22 cellular contexts compared by ENCODE assay signal in the genomic region with DNA sequence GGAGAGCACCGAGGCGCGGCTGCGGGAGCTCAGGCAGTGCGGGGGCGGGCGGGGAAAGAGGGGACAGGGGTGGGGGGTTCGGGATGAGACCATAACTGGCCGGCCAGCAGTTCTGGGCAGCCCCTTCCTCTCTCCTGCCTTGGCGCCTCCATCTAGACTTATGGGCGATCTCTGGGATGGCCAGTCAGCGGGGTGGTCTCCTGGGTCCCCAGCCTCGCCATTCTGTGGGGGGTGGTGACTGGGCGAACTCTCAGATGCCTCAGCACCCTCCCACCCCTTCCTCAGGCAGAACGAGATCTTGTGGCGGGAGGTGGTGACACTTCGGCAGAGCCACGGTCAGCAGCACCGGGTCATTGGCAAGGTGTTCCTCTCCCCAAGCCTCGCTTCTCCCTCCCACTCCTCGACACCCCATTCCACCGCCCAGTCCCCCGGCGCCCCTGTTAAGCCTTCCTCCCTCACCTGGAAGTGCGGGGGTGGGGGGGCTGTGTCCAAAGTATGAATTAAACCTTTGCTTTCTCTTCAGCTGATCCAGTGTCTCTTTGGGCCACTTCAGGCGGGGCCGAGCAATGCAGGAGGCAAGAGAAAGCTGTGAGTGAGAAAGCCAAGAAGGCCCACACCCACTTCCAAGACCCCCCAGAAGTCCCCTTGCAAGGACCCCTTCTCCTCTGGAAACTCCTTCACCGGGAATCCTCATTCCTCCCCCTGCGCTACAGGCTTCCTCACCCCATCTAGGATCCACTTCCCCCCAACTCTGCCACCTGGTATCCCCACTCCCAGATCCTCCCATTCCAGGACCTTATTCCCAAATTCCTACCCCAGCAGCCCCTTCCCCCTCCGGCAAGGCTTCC. TPM values are rescaled to one million over a fixed set of nuclear protein-coding genes. Genes with fewer than 3 reads are reported as not detected.
DNase-seq lines count a peak whose midpoint lies in the region; ATAC-seq and TF ChIP-seq lines count a peak whose summit lies in the region.
"Had no signal": no experiment of that assay in that cellular context is flagged by ENCODE, and none has a peak within 500 bp of the region (broad histone marks: within the 10 kb centered on the region; RNA-seq: fewer than 3 reads in every experiment).

No MANE protein-coding gene starts in this region.

- peak overlapping the region; percentile 54 for H3K4me3 Mint-ChIP-seq in T-helper 1 cell treated with Interleukin-12 subunit alpha and Interleukin-12 subunit beta and Interleukin-4 antibody, amounts not matched to agents 30 μg/mL and 1 μg/mL, for 36 hours
- H3K4me3 Mint-ChIP-seq in endodermal cell: no peak overlapping the region
- H3K4me3 Mint-ChIP-seq: activated CD4-positive, alpha-beta T cell treated with anti-CD3 and anti-CD28 coated beads for 36 hours; HFFc6 had no signal

- H3K4me1 Mint-ChIP-seq in T-helper 1 cell treated with Interleukin-12 subunit alpha and Interleukin-12 subunit beta and Interleukin-4 antibody, amounts not matched to agents 30 μg/mL and 1 μg/mL, for 36 hours (ENCODE audit: low read depth): peaks cover 48% of the 10 kb centered on the region
- peaks cover 10% of the 10 kb centered on the region for H3K4me1 Mint-ChIP-seq in endodermal cell

- intact Hi-C loops in ovary (cut with DNase I): no loop called here

- peaks cover 22% of the 10 kb centered on the region for H3K36me3 Mint-ChIP-seq in T-helper 1 cell treated with Interleukin-12 subunit alpha and Interleukin-12 subunit beta and Interleukin-4 antibody, amounts not matched to agents 30 μg/mL and 1 μg/mL, for 36 hours (ENCODE audit: low read depth)
- H3K36me3 Mint-ChIP-seq in endodermal cell (ENCODE audit: low read depth): no peaks in the 10 kb centered on the region

- H3K4me3 ChIP-seq in endodermal cell (ENCODE audit: low read length) (no peak overlapping the region), ovary (no peak overlapping the region)
- H3K4me3 ChIP-seq: left lung had no signal

- 33 to 36% methylated on average over 3 to 28 of the region's 30 CpGs for WGBS in endodermal cell (ENCODE audit: insufficient coverage in 1 of 2, insufficient read length in 1 of 2), 2 experiments
- 53 to 66% (median 54%) methylated on average over 27 to 30 of the region's 30 CpGs for WGBS in ovary, 3 donors

- H3K36me3 ChIP-seq in endodermal cell (ENCODE audit: control insufficient read depth, insufficient read depth, low read length) (no peaks in the 10 kb centered on the region), ovary (no peaks in the 10 kb centered on the region)
- H3K36me3 ChIP-seq: left lung had no signal

- no peaks in the 10 kb centered on the region for H3K9me3 ChIP-seq in endodermal cell (ENCODE audit: control insufficient read depth, low read length)
- H3K9me3 ChIP-seq in ovary: no peaks in the 10 kb centered on the region
- H3K9me3 ChIP-seq: Caco-2, left lung had no signal

- H3K27me3 Mint-ChIP-seq in T-helper 1 cell treated with Interleukin-12 subunit alpha and Interleukin-12 subunit beta and Interleukin-4 antibody, amounts not matched to agents 30 μg/mL and 1 μg/mL, for 36 hours (ENCODE audit: low read depth): peaks cover 19% of the 10 kb centered on the region
- peaks cover 93% of the 10 kb centered on the region for H3K27me3 Mint-ChIP-seq in endodermal cell (ENCODE audit: insufficient read depth)

- ATAC-seq in omental fat pad (ENCODE audit: low FRiP score) (no peak), GM21515 (IDR thresholded peaks at IDR 0.05; ENCODE audit: unreplicated experiment) (no peak)
- ATAC-seq: activated CD4-positive, alpha-beta T cell treated with anti-CD3 and anti-CD28 coated beads for 36 hours; esophagus mucosa; left lung had no signal

- TF ChIP-seq POLR2A in ovary (IDR thresholded peaks at IDR 0.05): no peak

- H3K9me3 Mint-ChIP-seq in T-helper 1 cell treated with Interleukin-12 subunit alpha and Interleukin-12 subunit beta and Interleukin-4 antibody, amounts not matched to agents 30 μg/mL and 1 μg/mL, for 36 hours: no peaks in the 10 kb centered on the region
- no peaks in the 10 kb centered on the region for H3K9me3 Mint-ChIP-seq in endodermal cell
- H3K9me3 Mint-ChIP-seq: HFFc6 had no signal

- H3K9ac ChIP-seq in endodermal cell (ENCODE audit: extremely low read depth, low read length, poor library complexity, severe bottlenecking): no peak overlapping the region

- peak overlapping the region; percentile 41 for H3K27ac Mint-ChIP-seq in T-helper 1 cell treated with Interleukin-12 subunit alpha and Interleukin-12 subunit beta and Interleukin-4 antibody, amounts not matched to agents 30 μg/mL and 1 μg/mL, for 36 hours
- no peak overlapping the region for H3K27ac Mint-ChIP-seq in endodermal cell
- H3K27ac Mint-ChIP-seq: activated CD4-positive, alpha-beta T cell treated with anti-CD3 and anti-CD28 coated beads for 36 hours; HFFc6 had no signal

- H3K27me3 ChIP-seq in endodermal cell (ENCODE audit: control insufficient read depth, insufficient read depth, low read length, poor library complexity, severe bottlenecking): peaks cover 91% of the 10 kb centered on the region
- no peaks in the 10 kb centered on the region for H3K27me3 ChIP-seq in ovary

- H3K4me1 ChIP-seq in endodermal cell (ENCODE audit: control insufficient read depth, insufficient read depth, low read length) (no peaks in the 10 kb centered on the region), ovary (ENCODE audit: insufficient read depth) (peaks cover 20% of the 10 kb centered on the region)

- no peak for TF ChIP-seq CTCF in RWPE1 (conservative IDR thresholded peaks at IDR 0.05; ENCODE audit: low read depth)
- no peak for TF ChIP-seq CTCF in endodermal cell (conservative IDR thresholded peaks at IDR 0.05)
- TF ChIP-seq CTCF in ovary (IDR thresholded peaks at IDR 0.05): no peak
- no peak for TF ChIP-seq CTCF in omental fat pad (IDR thresholded peaks at IDR 0.05)

- DNase-seq in T-helper 1 cell (no peak), RWPE1 (ENCODE audit: low spot score) (no peak), endodermal cell (peak; percentile 51), ovary (peak in 3 of 5 donors; percentile 23 to 45 (median 43)), SW 1271 (lab: John Stamatoyannopoulos, UW) (no peak), omental fat pad (ENCODE audit: low spot score) (no peak)
- DNase-seq: activated CD8-positive, alpha-beta memory T cell treated with anti-CD3 and anti-CD28 coated beads, Interleukin-2, amount 50 U/mL, for 4 hours; activated gamma-delta T cell; Caco-2; caudate nucleus; DND-41; effector CD4-positive, alpha-beta T cell; HFFc6; left lung; NCI-H1417 treated with DMSO at 0.1 percent for 48 hours; NCI-H2171 treated with DMSO at 0.1 percent for 48 hours; NCI-H526 treated with DMSO at 0.1 percent for 48 hours had no signal

- CTCF ChIA-PET in RWPE1 (lab: Yijun Ruan, JAX): interaction anchor here (0.7 kb wide), 1 partner anchor 1255 kb away, joined by 3 read pairs; no protein-coding TSS in a partner anchor

- no peak for TF ChIP-seq EP300 in ovary (IDR thresholded peaks at IDR 0.05)

- POLR2A ChIA-PET in RWPE1 (lab: Yijun Ruan, JAX; ENCODE audit: low non-redundant PET): no interaction called here

- H3K27ac ChIP-seq in RWPE1: peak overlapping the region; percentile 98
- H3K27ac ChIP-seq in endodermal cell (ENCODE audit: low read depth, low read length): no peak overlapping the region
- no peak overlapping the region for H3K27ac ChIP-seq in ovary
- H3K27ac ChIP-seq: 22Rv1, left lung had no signal

RNA-seq across cellular contexts. Expression of a gene that starts 1.7 kb away (rescaled TPM):
- 1 to 10 TPM; 2.0 to 6.8 TPM for total RNA-seq in endodermal cell
- polyA plus RNA-seq in endodermal cell (2013, experiment 1 of 2): 1.2 TPM
- polyA plus RNA-seq in endodermal cell (2013, experiment 2 of 2): 1.6 TPM
- 100 to 1,000 TPM in 1 of 7 donors, 10 to 100 TPM in 6; 30.8 to 115 (median 77.7) TPM for total RNA-seq in ovary
- 10 to 100 TPM in 1 of 2 donors, 1 to 10 TPM in 1; 9.9 to 44.9 TPM for polyA plus RNA-seq in ovary
- total RNA-seq in omental fat pad: 10 to 100 TPM; 21.2 to 77.2 (median 35.8) TPM

RNA-seq across cellular contexts. Expression of a gene that starts 4.1 kb away (rescaled TPM):
- 10 to 100 TPM; 11.6 TPM for total RNA-seq in endodermal cell
- 12.1 TPM for polyA plus RNA-seq in endodermal cell (2013, experiment 1 of 2)
- polyA plus RNA-seq in endodermal cell (2013, experiment 2 of 2): 6.5 TPM
- 10 to 100 TPM; 14.1 to 31.7 (median 21.4) TPM for total RNA-seq in ovary
- polyA plus RNA-seq in ovary: 10 to 100 TPM; 17.9 to 23.1 TPM
- 10 to 100 TPM; 17.1 to 60.4 (median 41.3) TPM for total RNA-seq in omental fat pad

RNA-seq across cellular contexts. Expression of a gene that starts 6.5 kb away (rescaled TPM):
- total RNA-seq in endodermal cell: 1 to 10 TPM; 1.9 to 3.5 TPM
- polyA plus RNA-seq in endodermal cell (2013, experiment 1 of 2): 1.1 TPM
- polyA plus RNA-seq in endodermal cell (2013, experiment 2 of 2): 0.75 TPM
- total RNA-seq in ovary: 10 to 100 TPM in 6 of 7 donors, 1 to 10 TPM in 1; 8.8 to 23.0 (median 15.0) TPM
- 10 to 100 TPM in 1 of 2 donors, 1 to 10 TPM in 1; 1.3 to 13.1 TPM for polyA plus RNA-seq in ovary
- 10 to 100 TPM; 12.8 to 24.7 (median 15.9) TPM for total RNA-seq in omental fat pad

RNA-seq across cellular contexts. Expression of a gene that starts 6.5 kb away (rescaled TPM):
- total RNA-seq in endodermal cell (1 to 10 TPM; 2.8 to 5.4 TPM), ovary (10 to 100 TPM in 6 of 7 donors, 1 to 10 TPM in 1; 7.3 to 30.9 (median 15.5) TPM), omental fat pad (10 to 100 TPM; 25.3 to 32.5 (median 28.9) TPM)
- polyA plus RNA-seq in endodermal cell (2013, experiment 1 of 2): 1.3 TPM
- 0.83 TPM for polyA plus RNA-seq in endodermal cell (2013, experiment 2 of 2)
- 10 to 100 TPM in 1 of 2 donors, 1 to 10 TPM in 1; 4.2 to 15.7 TPM for polyA plus RNA-seq in ovary

RNA-seq across cellular contexts. Expression of a gene that starts 15.5 kb away (rescaled TPM):
- 10 to 100 TPM in 1 of 2 donors, 1 to 10 TPM in 1; 7.2 to 11.0 TPM for total RNA-seq in endodermal cell
- polyA plus RNA-seq in endodermal cell (2013, experiment 1 of 2): 2.7 TPM
- 2.1 TPM for polyA plus RNA-seq in endodermal cell (2013, experiment 2 of 2)
- total RNA-seq in ovary: 10 to 100 TPM; 11.1 to 45.7 (median 28.7) TPM
- 10 to 100 TPM; 17.1 to 18.1 TPM for polyA plus RNA-seq in ovary
- total RNA-seq in omental fat pad: 10 to 100 TPM in 3 of 4 donors, 1 to 10 TPM in 1; 6.8 to 19.2 (median 14.9) TPM

Comparison
In these comparisons a context has a peak if more than half of its experiments do, and no peak if none do; other contexts are left out.
1. DNase-seq: peak in endodermal cell (single experiment) and ovary (3 of 5); none in T-helper 1 cell (0 of 5), RWPE1 (single experiment), SW 1271 (0 of 2) and omental fat pad (single experiment).